8 cellular contexts compared by ENCODE assay signal in the genomic region with DNA sequence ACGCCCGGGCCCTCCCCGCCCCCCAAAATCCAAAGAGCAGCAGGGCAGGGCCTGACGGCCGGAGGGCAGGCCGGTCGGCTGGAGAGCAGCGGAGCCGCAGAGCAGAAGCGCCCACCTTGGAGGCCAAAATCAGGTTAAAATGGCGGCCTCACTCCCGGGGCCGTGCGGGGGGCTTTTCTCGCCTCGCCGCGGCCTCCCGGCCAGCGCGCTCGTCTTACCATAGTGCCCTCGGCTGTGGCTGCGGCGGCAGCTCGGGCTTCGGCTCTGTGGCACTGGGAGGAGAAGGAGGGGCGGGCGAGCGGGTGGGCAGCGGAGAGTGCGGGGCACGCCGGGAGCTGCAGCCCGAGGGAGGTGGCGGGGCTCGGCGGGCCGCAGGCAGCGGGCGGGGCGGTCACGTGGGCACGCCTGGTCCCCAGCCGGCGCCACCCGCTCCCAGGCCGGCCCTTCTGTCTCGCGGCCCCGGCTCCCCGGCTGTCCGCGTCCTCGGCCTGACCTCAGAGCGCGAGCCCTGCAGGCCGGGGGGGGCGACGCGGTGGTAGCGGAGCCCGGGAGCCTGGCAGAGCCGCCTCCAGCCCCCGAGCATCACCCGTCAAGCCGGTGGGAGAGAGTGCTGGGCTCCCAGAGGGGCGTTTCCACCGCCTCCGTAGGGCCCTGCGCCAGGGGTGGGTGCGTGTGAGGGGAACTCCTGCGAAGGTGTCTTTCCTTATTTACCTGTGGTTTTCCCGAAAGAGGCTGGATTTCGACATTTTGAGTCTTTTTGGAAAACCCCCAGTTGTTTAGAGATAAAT. TPM values are rescaled to one million over a fixed set of nuclear protein-coding genes. Genes with fewer than 3 reads are reported as not detected.
DNase-seq lines count a peak whose midpoint lies in the region; ATAC-seq, FAIRE-seq and TF ChIP-seq lines count a peak whose summit lies in the region.

Gene CFL2 (minus strand): TSS at position 274 of the 788 bp plus-strand sequence. CDS start 53 bp downstream, at position 221.

- dilution Hi-C loops in keratinocyte (cut with MboI; ENCODE audit: extremely low pct_ligation_motif_present, low sequenced_read_pairs) = no loop called here

- H3K4me1 ChIP-seq in keratinocyte (ENCODE audit: control insufficient read depth, extremely low read depth, insufficient read depth, low read length) = peaks cover 13% of the 10 kb centered on the region

- H3K79me2 ChIP-seq in keratinocyte (ENCODE audit: control insufficient read depth, insufficient read depth, low read length) = peaks cover 7% of the 10 kb centered on the region

- POLR2A ChIA-PET in AG04450 (lab: Yijun Ruan, JAX) = interaction anchor here (1.8 to 2.6 kb wide), 2 partner anchors 9 to 14 kb away, joined by 10 to 29 read pairs; no protein-coding TSS in a partner anchor

- no peak for FAIRE-seq in keratinocyte (lab: Jason Lieb, UNC)

- H3K27me3 ChIP-seq in AG04450 (ENCODE audit: control insufficient read depth, insufficient read depth, low read length) = no peaks in the 10 kb centered on the region
- no peaks in the 10 kb centered on the region for H3K27me3 ChIP-seq in keratinocyte (ENCODE audit: control insufficient read depth, extremely low read depth, insufficient read depth, low read length)

- no peak for TF ChIP-seq CTCF in AG04450 (IDR thresholded peaks at IDR 0.05; ENCODE audit: low read depth, low read length)
- no peak for TF ChIP-seq CTCF in keratinocyte (optimal IDR thresholded peaks at IDR 0.05 in 1 of 3, IDR thresholded peaks at IDR 0.05 in 1 of 3, conservative IDR thresholded peaks at IDR 0.05 in 1 of 3; ENCODE audit: extremely low read depth in 1 of 3, insufficient read depth in 2 of 3, low read length in 3 of 3)

- H3K27ac ChIP-seq in AG04450 (ENCODE audit: low read depth, low read length) (peak within 1 kb of the TSS; percentile 94), keratinocyte (ENCODE audit: control insufficient read depth, insufficient read depth, low read length) (peak within 1 kb of the TSS; percentile 75)

- peak within 1 kb of the TSS; percentile 80 for H3K9ac ChIP-seq in keratinocyte (ENCODE audit: control insufficient read depth, extremely low read depth, insufficient read depth, low read length)

- H4K20me1 ChIP-seq in keratinocyte (ENCODE audit: control insufficient read depth, extremely low read depth, insufficient read depth, low read length) = no peaks in the 10 kb centered on the region

- H2AFZ ChIP-seq in keratinocyte (ENCODE audit: control insufficient read depth, low read length) = peak within 1 kb of the TSS; percentile 79

- peak within 1 kb of the TSS; percentile 88 for H3K4me2 ChIP-seq in keratinocyte (ENCODE audit: control insufficient read depth, extremely low read depth, insufficient read depth, low read depth, low read length)

- H3K9me3 ChIP-seq in AG04450 (ENCODE audit: control insufficient read depth, insufficient read depth, low read length) = no peaks in the 10 kb centered on the region
- no peaks in the 10 kb centered on the region for H3K9me3 ChIP-seq in keratinocyte (ENCODE audit: control insufficient read depth, low read depth, low read length)

- peaks cover 0 to 4% of the 10 kb centered on the region in 2 experiments for H3K36me3 ChIP-seq in keratinocyte (ENCODE audit: control insufficient read depth in 2 of 2, extremely low read depth in 1 of 2, insufficient read depth in 2 of 2, low read length in 2 of 2)

- peak within 1 kb of the TSS; percentile 75 for H3K4me3 ChIP-seq in AG04450 (ENCODE audit: low read depth, low read length)
- H3K4me3 ChIP-seq in keratinocyte (ENCODE audit: control insufficient read depth in 2 of 3, extremely low read depth in 1 of 3, insufficient read depth in 2 of 3, low read depth in 1 of 3, low read length in 3 of 3) = peak within 1 kb of the TSS; percentile 77 to 92 (median 77)

- H3K9me1 ChIP-seq in keratinocyte (ENCODE audit: control insufficient read depth, extremely low read depth, insufficient read depth, low read length) = no peaks in the 10 kb centered on the region

- no peak for DNase-seq in AG04450 (ENCODE audit: low read depth, low spot score)
- DNase-seq in NCI-H2196 treated with DMSO at 0.1 percent for 48 hours (lab: John Stamatoyannopoulos, UW; ENCODE audit: unreplicated experiment) = peak; percentile 83
- peak; percentile 48 for DNase-seq in activated CD4-positive, CD25-positive, alpha-beta regulatory T cell treated with anti-CD3 and anti-CD28 coated beads, Interleukin-2, amount 50 U/mL, for 16 hours (ENCODE audit: low read depth, low spot score)
- peak; percentile 86 for DNase-seq in cerebellar cortex (ENCODE audit: low spot score)
- no peak for DNase-seq in keratinocyte (ENCODE audit: low read depth, low spot score)
- peak; percentile 30 to 56 (median 44) for DNase-seq in stimulated activated CD4-positive, alpha-beta T cell treated with anti-CD3 and anti-CD28 coated beads, Interleukin-12 subunit alpha, Interleukin-12 subunit beta, amount 100 ng/mL, for 48 hours (ENCODE audit: low read depth in 2 of 3, low spot score in 1 of 3)

- ATAC-seq in GM18870 (IDR thresholded peaks at IDR 0.05; ENCODE audit: unreplicated experiment) (peak; percentile 36), HG03103 (IDR thresholded peaks at IDR 0.05; ENCODE audit: low read depth, unreplicated experiment) (peak; percentile 81)

- CTCF ChIA-PET in AG04450 (lab: Charles Lee) = interaction anchor here (3.1 kb wide), 1 partner anchor 9 kb away, joined by 21 read pairs; no protein-coding TSS in a partner anchor

RNA-seq across cellular contexts. Expression of gene CFL2, which starts in this region (rescaled TPM):
- polyA plus RNA-seq in AG04450 (2011; rRNA removed) (163 and 229 TPM in 2 replicates), keratinocyte (12.3 to 30.5 TPM (median 28.4 TPM) in 3 replicates)
- polyA minus RNA-seq in AG04450 (2011; rRNA and poly(A)+ RNA removed) = 56.6 and 121 TPM in 2 replicates
- polyA plus RNA-seq in keratinocyte (2011; ENCODE audit: low read depth) = 7.3 TPM
- 18.1 and 34.7 TPM in 2 replicates for polyA plus RNA-seq in keratinocyte (2011; cell fraction: cytosol; rRNA removed)
- polyA plus RNA-seq in keratinocyte (2011; cell fraction: nucleus; rRNA removed) = 8.3 and 12.3 TPM in 2 replicates
- polyA plus RNA-seq in keratinocyte (2012; ENCODE audit: low replicate concordance) = 9.9 and 30.5 TPM in 2 replicates
- 6.3 to 29.0 TPM (median 11.2 TPM) in 3 replicates for polyA minus RNA-seq in keratinocyte
- polyA minus RNA-seq in keratinocyte (2011; cell fraction: cytosol; rRNA and poly(A)+ RNA removed) = 11.1 TPM
- 3.1 and 9.2 TPM in 2 replicates for polyA minus RNA-seq in keratinocyte (2011; cell fraction: nucleus; rRNA and poly(A)+ RNA removed)

Comparison
In these comparisons a context has a peak if more than half of its experiments do, and no peak if none do; other contexts are left out.
1. DNase-seq: peak in NCI-H2196 treated with DMSO at 0.1 percent for 48 hours (single experiment), activated CD4-positive, CD25-positive, alpha-beta regulatory T cell treated with anti-CD3 and anti-CD28 coated beads, Interleukin-2, amount 50 U/mL, for 16 hours (single experiment), cerebellar cortex (single experiment) and stimulated activated CD4-positive, alpha-beta T cell treated with anti-CD3 and anti-CD28 coated beads, Interleukin-12 subunit alpha, Interleukin-12 subunit beta, amount 100 ng/mL, for 48 hours (3 of 3); none in AG04450 (single experiment) and keratinocyte (single experiment).